8 cellular contexts compared by ENCODE assay signal in genomic region chr1:236280438-236281285, GRCh38. TPM values are rescaled to one million over a fixed set of nuclear protein-coding genes. Genes with fewer than 3 reads are reported as not detected.
DNase-seq lines count a peak whose midpoint lies in the region; ATAC-seq, FAIRE-seq and TF ChIP-seq lines count a peak whose summit lies in the region.

No MANE protein-coding gene starts in this region.

- peak overlapping the region; percentile 79 for H3K4me3 ChIP-seq in K562

- TF ChIP-seq CTCF in HFFc6 (IDR thresholded peaks at IDR 0.05) (no peak), K562 (IDR thresholded peaks at IDR 0.05 in 2 of 3, conservative IDR thresholded peaks at IDR 0.05 in 1 of 3; ENCODE audit: insufficient read depth in 2 of 3, low read depth in 1 of 3, low read length in 3 of 3) (no peak)

- no peaks in the 10 kb centered on the region for H4K20me1 ChIP-seq in K562 (replicated peaks; ENCODE audit: control insufficient read depth, insufficient read depth, low read length)

- H3K36me3 ChIP-seq in K562 (ENCODE audit: control insufficient read depth, insufficient read depth, low read length) = no peaks in the 10 kb centered on the region

- H3K4me1 ChIP-seq in K562 (replicated peaks in 1 of 2; ENCODE audit: control insufficient read depth in 2 of 2, insufficient read depth in 2 of 2, low read length in 2 of 2) = peaks cover 13 to 23% of the 10 kb centered on the region in 2 experiments

- no peak for TF ChIP-seq RAD21 in K562 (CRISPR knock-in tag; conservative IDR thresholded peaks at IDR 0.05 in 1 of 2, IDR thresholded peaks at IDR 0.05 in 1 of 2)

- 14% methylated on average over 17 of the region's 17 CpGs for WGBS in K562 (ENCODE audit: insufficient coverage, low coverage, missing lambda C conversion rate)

- H3K9ac ChIP-seq in K562 (ENCODE audit: insufficient read depth in 1 of 2, low read depth in 2 of 2, low read length in 2 of 2) = peak overlapping the region; percentile 75 to 97

- DNase-seq in Ammon's horn (ENCODE audit: low spot score) (peak; percentile 17), HFFc6 (no peak), SHP77 treated with DMSO at 0.1 percent for 48 hours (lab: John Stamatoyannopoulos, UW) (peak; percentile 66), K562 (ENCODE audit: extremely low read depth in 1 of 4, low spot score in 3 of 4) (peak in 1 of 4 experiments; percentile 18), left kidney (ENCODE audit: low read depth, low spot score) (peak; percentile 47), GM03348 (ENCODE audit: low spot score) (no peak)
- peak in 1 of 2 donors; percentile 28 for DNase-seq in stimulated activated naive CD8-positive, alpha-beta T cell treated with anti-CD3 and anti-CD28 coated beads, Interleukin-15, amount 100 ng/mL, for 72 hours

- no peak for TF ChIP-seq EP300 in K562 (IDR thresholded peaks at IDR 0.05; ENCODE audit: low read length)

- no peak for FAIRE-seq in K562 (lab: Jason Lieb, UNC)

- H3K4me3 Mint-ChIP-seq in HFFc6 = peak overlapping the region; percentile 87
- H3K4me3 Mint-ChIP-seq in stimulated activated naive CD8-positive, alpha-beta T cell treated with anti-CD3 and anti-CD28 coated beads, Interleukin-15, amount 100 ng/mL, for 72 hours = peak overlapping the region; percentile 86 to 88

- no peaks in the 10 kb centered on the region for H3K9me3 Mint-ChIP-seq in HFFc6
- peaks cover 0 to 8% of the 10 kb centered on the region in 2 donors for H3K9me3 Mint-ChIP-seq in stimulated activated naive CD8-positive, alpha-beta T cell treated with anti-CD3 and anti-CD28 coated beads, Interleukin-15, amount 100 ng/mL, for 72 hours

- CTCF ChIA-PET in K562 (lab: Yijun Ruan, JAX; ENCODE audit: low intra/inter-chr PET ratio) = no interaction called here

- ATAC-seq in K562 = no peak
- ATAC-seq in stimulated activated naive CD8-positive, alpha-beta T cell treated with anti-CD3 and anti-CD28 coated beads, Interleukin-15, amount 100 ng/mL, for 72 hours = no peak
- ATAC-seq in GM18870 (IDR thresholded peaks at IDR 0.05; ENCODE audit: unreplicated experiment) = no peak

- H3K36me3 Mint-ChIP-seq in HFFc6 (ENCODE audit: low read depth) = no peaks in the 10 kb centered on the region

- POLR2A ChIA-PET in K562 (lab: Yijun Ruan, JAX) = interaction anchor here (0.6 to 2.0 kb wide), 18 partner anchors 8 to 319 kb away, joined by 3 to 13 read pairs (median 4); partner anchors contain the start of gene EDARADD

- peak overlapping the region; percentile 74; the same call in 2 of the 3 replicates for H3K27ac ChIP-seq in K562 (ENCODE audit: extremely low read depth, low read depth, low read length)

- H3K27me3 ChIP-seq in K562 (ENCODE audit: control insufficient read depth in 2 of 2, insufficient read depth in 2 of 2, low read length in 2 of 2) = no peaks in the 10 kb centered on the region

- intact Hi-C loops in K562 (cut with micrococcal nuclease) = loop anchor here (5.0 kb wide), 2 partner anchors 72 to 117 kb away; no protein-coding TSS in a partner anchor

- no peaks in the 10 kb centered on the region for H3K9me3 ChIP-seq in K562 (replicated peaks; ENCODE audit: control insufficient read depth, insufficient read depth, low read depth, low read length)

- peak overlapping the region; percentile 89 for H3K4me2 ChIP-seq in K562 (ENCODE audit: insufficient read depth, low read length)

- H3K79me2 ChIP-seq in K562 (ENCODE audit: control insufficient read depth, insufficient read depth, low read length) = no peaks in the 10 kb centered on the region; the same call in 2 of the 3 replicates

- no peaks in the 10 kb centered on the region for H3K9me1 ChIP-seq in K562 (ENCODE audit: control insufficient read depth, insufficient read depth, low read length)

- H2AFZ ChIP-seq in K562 (ENCODE audit: low read depth, low read length) = peak overlapping the region; percentile 97

- no TSS peak for BruUV-seq in K562 (replicated peaks; lab: Mats Ljungman, UMichigan)

- H3K4me1 Mint-ChIP-seq in HFFc6 (ENCODE audit: low read depth) = peaks cover 11% of the 10 kb centered on the region; the same call in 1 of the 2 replicates
- peaks cover 52% of the 10 kb centered on the region for H3K4me1 Mint-ChIP-seq in stimulated activated naive CD8-positive, alpha-beta T cell treated with anti-CD3 and anti-CD28 coated beads, Interleukin-15, amount 100 ng/mL, for 72 hours

- in situ Hi-C loops in K562 (cut with MboI) = no loop called here

- no peak for TF ChIP-seq POLR2A in K562 (conservative IDR thresholded peaks at IDR 0.05)

- H3K27me3 Mint-ChIP-seq in HFFc6 (ENCODE audit: insufficient read depth) = peaks cover 12% of the 10 kb centered on the region
- no peaks in the 10 kb centered on the region for H3K27me3 Mint-ChIP-seq in stimulated activated naive CD8-positive, alpha-beta T cell treated with anti-CD3 and anti-CD28 coated beads, Interleukin-15, amount 100 ng/mL, for 72 hours

- no peak overlapping the region for H3K27ac Mint-ChIP-seq in HFFc6
- H3K27ac Mint-ChIP-seq in stimulated activated naive CD8-positive, alpha-beta T cell treated with anti-CD3 and anti-CD28 coated beads, Interleukin-15, amount 100 ng/mL, for 72 hours = peak overlapping the region; percentile 83 to 86

TF ChIP-seq in K562, 482 proteins besides CTCF, POLR2A, EP300 and RAD21 (continues in another document):
- TF ChIP-seq NR4A1 (CRISPR knock-in tag; IDR thresholded peaks at IDR 0.05) (no peak), NR4A1 (tag; IDR thresholded peaks at IDR 0.05) (no peak), TCF3 (CRISPR knock-in tag; IDR thresholded peaks at IDR 0.05) (no peak), GATA2 (CRISPR knock-in tag; IDR thresholded peaks at IDR 0.05) (no peak), SP2 (IDR thresholded peaks at IDR 0.05; ENCODE audit: extremely low read depth, low read depth, low read length, poor library complexity, severe bottlenecking) (no peak), TCFL5 (CRISPR knock-in tag; conservative IDR thresholded peaks at IDR 0.05) (no peak), ZNF134 (CRISPR knock-in tag; conservative IDR thresholded peaks at IDR 0.05) (no peak), ZNF639 (CRISPR knock-in tag; conservative IDR thresholded peaks at IDR 0.05 in 1 of 2, IDR thresholded peaks at IDR 0.05 in 1 of 2) (0 out of 4 replicates have a peak, but pooled peaks of 1 of the 2 experiments have one; percentile 11), RCOR1 (IDR thresholded peaks at IDR 0.05; ENCODE audit: borderline replicate concordance in 1 of 2, low read depth in 2 of 2, low read length in 2 of 2) (0 out of 4 replicates have a peak, but pooled peaks of 1 of the 2 experiments have one; percentile 4), ZBTB7A (IDR thresholded peaks at IDR 0.05; ENCODE audit: borderline replicate concordance, control insufficient read depth, low read depth, low read length) (peak; percentile 70; the same call in 1 of the 2 replicates)
- TF ChIP-seq, protein P1, sequence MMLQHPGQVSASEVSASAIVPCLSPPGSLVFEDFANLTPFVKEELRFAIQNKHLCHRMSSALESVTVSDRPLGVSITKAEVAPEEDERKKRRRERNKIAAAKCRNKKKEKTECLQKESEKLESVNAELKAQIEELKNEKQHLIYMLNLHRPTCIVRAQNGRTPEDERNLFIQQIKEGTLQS (IDR thresholded peaks at IDR 0.05) = no peak
- TF ChIP-seq, protein P1 (CRISPR knock-in tag; conservative IDR thresholded peaks at IDR 0.05) = no peak

RNA-seq across cellular contexts. Expression of gene ERO1B, which starts 1.1 kb away (rescaled TPM):
- total RNA-seq in HFFc6 (2021; fragmentation: NEBNext Ultra II Directional; extraction: Animal tissue kit (Norgen Biotek cat#: 25700)) = 1 to 10 TPM; 1.5 to 2.3 (median 2.0) TPM
- 2.2 and 8.7 TPM in 2 replicates for total RNA-seq in K562 (2011; cell fraction: chromatin; rRNA removed; ENCODE audit: low replicate concordance)
- 1.2 and 2.6 TPM in 2 replicates for total RNA-seq in K562 (2011; cell fraction: nucleolus; rRNA removed)
- total RNA-seq in K562 (2011; cell fraction: nucleoplasm; rRNA removed) = 4.0 and 4.7 TPM in 2 replicates
- total RNA-seq in K562 (2014; rRNA removed) (3.0 and 3.3 TPM in 2 replicates), K562 (2014; rRNA removed; fragmentation: Illumina TruSeq; extraction: Trizol) (6.4 and 6.9 TPM in 2 replicates), K562 (2015; rRNA removed; fragmentation: Illumina TruSeq; extraction: Trizol) (4.2 and 4.4 TPM in 2 replicates), K562 (2021) (5.3 and 6.2 TPM in 2 replicates)
- polyA plus RNA-seq in K562 (2011; rRNA removed) (0.55 and 0.59 TPM in 2 replicates), K562 (2014; fragmentation: Illumina TruSeq; extraction: Trizol) (6.1 and 6.3 TPM in 2 replicates), K562 (2014; fragmentation: Nextera tagmentation; extraction: Ambion mirVana) (1 to 10 TPM; 2.3 TPM), K562 (2014; rRNA removed) (5.0 and 6.4 TPM in 2 replicates)
- polyA plus RNA-seq in K562 (2011; cell fraction: cytosol; rRNA removed) = 0.12 and 0.21 TPM in 2 replicates
- 0.37 and 0.62 TPM in 2 replicates for polyA plus RNA-seq in K562 (2011; cell fraction: nucleus; rRNA removed)
- polyA plus RNA-seq in K562 (2012) = 2.9 and 6.9 TPM in 2 replicates
- polyA minus RNA-seq in K562 (2011; rRNA and poly(A)+ RNA removed) = 0.67 and 1.2 TPM in 2 replicates
- 0.36 and 1.0 TPM in 2 replicates for polyA minus RNA-seq in K562 (2011; cell fraction: cytosol; rRNA and poly(A)+ RNA removed)
- polyA minus RNA-seq in K562 (2011; cell fraction: nucleus; rRNA and poly(A)+ RNA removed) = 0.54 and 0.89 TPM in 2 replicates

Comparison
In these comparisons a context has a peak if more than half of its experiments do, and no peak if none do; other contexts are left out.
1. DNase-seq: peak in Ammon's horn (single experiment), SHP77 treated with DMSO at 0.1 percent for 48 hours (single experiment) and left kidney (single experiment); none in HFFc6 (single experiment) and GM03348 (single experiment).